In genomic region chr1:229559336-229559801, GRCh38 we compare ENCODE assay signal across 8 cellular contexts. TPM values are rescaled to one million over a fixed set of nuclear protein-coding genes. Genes with fewer than 3 reads are reported as not detected.
DNase-seq lines count a peak whose midpoint lies in the region; ATAC-seq lines count a peak whose summit lies in the region.
"Not testable (repeated sequence)": the region's sequence is repeated elsewhere in the genome, so short reads cannot be mapped to it uniquely, and the experiment has no call there.

No MANE protein-coding gene starts in this region.

- H3K9me3 Mint-ChIP-seq in naive thymus-derived CD8-positive, alpha-beta T cell; stimulated activated naive B cell treated with anti-CD40 and anti-IgM and Interleukin-4, amounts not matched to agents 10 μg/mL and 1 μg/mL and 100 μg/mL, for 72 hours: not testable (repeated sequence)

- H3K4me2 ChIP-seq in BLaER1 = peak overlapping the region; percentile 91

- H3K27me3 Mint-ChIP-seq in naive thymus-derived CD8-positive, alpha-beta T cell; stimulated activated naive B cell treated with anti-CD40 and anti-IgM and Interleukin-4, amounts not matched to agents 10 μg/mL and 1 μg/mL and 100 μg/mL, for 72 hours: not testable (repeated sequence)

- H3K9ac ChIP-seq in BLaER1 (peak overlapping the region; percentile 88), duodenal mucosa (ENCODE audit: low read depth in 1 of 2, low read length in 2 of 2) (peak overlapping the region; percentile 51 to 76)
- H3K9ac ChIP-seq in HUES64 (ENCODE audit: low read depth, low read length) = not testable (repeated sequence)

- not testable (repeated sequence) for H3K27me3 ChIP-seq in BLaER1; HUES64 (ENCODE audit: insufficient read depth, low read length); SJSA1 (replicated peaks); duodenal mucosa (ENCODE audit: control insufficient read depth in 1 of 2, insufficient read depth in 2 of 2, low read length in 2 of 2); iPS DF 6.9 (ENCODE audit: control insufficient read depth, insufficient read depth, low read length)

- H3K4me1 Mint-ChIP-seq in naive thymus-derived CD8-positive, alpha-beta T cell = peaks cover 18 to 40% (median 36%) of the 10 kb centered on the region in 4 donors
- peaks cover 25 to 56% of the 10 kb centered on the region in 2 donors for H3K4me1 Mint-ChIP-seq in stimulated activated naive B cell treated with anti-CD40 and anti-IgM and Interleukin-4, amounts not matched to agents 10 μg/mL and 1 μg/mL and 100 μg/mL, for 72 hours

- H3K36me3 Mint-ChIP-seq in naive thymus-derived CD8-positive, alpha-beta T cell = not testable (repeated sequence)
- peaks cover 6 to 15% of the 10 kb centered on the region in 2 donors for H3K36me3 Mint-ChIP-seq in stimulated activated naive B cell treated with anti-CD40 and anti-IgM and Interleukin-4, amounts not matched to agents 10 μg/mL and 1 μg/mL and 100 μg/mL, for 72 hours

- H4K20me1 ChIP-seq in BLaER1 = peaks cover 39% of the 10 kb centered on the region

- H3K4me3 ChIP-seq in BLaER1 = peak overlapping the region; percentile 98
- peak overlapping the region; percentile 87 for H3K4me3 ChIP-seq in HUES64 (ENCODE audit: low read length)
- peak overlapping the region; percentile 95 for H3K4me3 ChIP-seq in SJSA1
- H3K4me3 ChIP-seq in duodenal mucosa (ENCODE audit: low read depth in 1 of 2, low read length in 2 of 2) = peak overlapping the region; percentile 86 to 91
- peak overlapping the region; percentile 62; the same call in 1 of the 2 replicates for H3K4me3 ChIP-seq in iPS DF 6.9 (ENCODE audit: low read length)

- DNase-seq in SJSA1 (ENCODE audit: low read depth in 1 of 2, low spot score in 2 of 2); iPS DF 6.9 (ENCODE audit: low read depth, low spot score); naive thymus-derived CD8-positive, alpha-beta T cell; stimulated activated naive B cell treated with anti-CD40 and anti-IgM and Interleukin-4, amounts not matched to agents 10 μg/mL and 1 μg/mL and 100 μg/mL, for 72 hours: not testable (repeated sequence)
- DNase-seq in activated effector memory CD4-positive, alpha-beta T cell treated with Interleukin-2 at 50 U/mL for 16 hours = peak; percentile 2

- peak overlapping the region; percentile 91 to 99 (median 96) for H3K4me3 Mint-ChIP-seq in naive thymus-derived CD8-positive, alpha-beta T cell
- H3K4me3 Mint-ChIP-seq in stimulated activated naive B cell treated with anti-CD40 and anti-IgM and Interleukin-4, amounts not matched to agents 10 μg/mL and 1 μg/mL and 100 μg/mL, for 72 hours = peak overlapping the region; percentile 93 to 98

- H3K4me1 ChIP-seq in BLaER1 (peaks cover 42% of the 10 kb centered on the region), HUES64 (ENCODE audit: insufficient read depth, low read length) (peaks cover 18% of the 10 kb centered on the region), SJSA1 (replicated peaks) (peaks cover 13% of the 10 kb centered on the region), duodenal mucosa (ENCODE audit: control insufficient read depth in 1 of 2, insufficient read depth in 2 of 2, low read length in 2 of 2) (peaks cover 18 to 24% of the 10 kb centered on the region in 2 donors)
- H3K4me1 ChIP-seq in iPS DF 6.9 (ENCODE audit: control insufficient read depth, insufficient read depth, low read length) = not testable (repeated sequence)

- H3K27ac Mint-ChIP-seq in naive thymus-derived CD8-positive, alpha-beta T cell = peak overlapping the region; percentile 57 to 95 (median 90)
- peak overlapping the region; percentile 97 for H3K27ac Mint-ChIP-seq in stimulated activated naive B cell treated with anti-CD40 and anti-IgM and Interleukin-4, amounts not matched to agents 10 μg/mL and 1 μg/mL and 100 μg/mL, for 72 hours

- not testable (repeated sequence) for ATAC-seq in naive thymus-derived CD8-positive, alpha-beta T cell; stimulated activated naive B cell treated with anti-CD40 and anti-IgM and Interleukin-4, amounts not matched to agents 10 μg/mL and 1 μg/mL and 100 μg/mL, for 72 hours (replicated peaks)

- H3K36me3 ChIP-seq in BLaER1 = 0 out of 2 replicates have a peak, but pooled peaks cover 12% of the 10 kb centered on the region
- not testable (repeated sequence) for H3K36me3 ChIP-seq in HUES64 (ENCODE audit: insufficient read depth, low read length); SJSA1; duodenal mucosa (ENCODE audit: control insufficient read depth in 1 of 2, insufficient read depth in 2 of 2, low read length in 2 of 2); iPS DF 6.9 (ENCODE audit: control insufficient read depth, insufficient read depth, low read length)

- WGBS in HUES64 = 73% methylated on average over 19 of the region's 20 CpGs
- WGBS in iPS DF 6.9 (ENCODE audit: insufficient coverage, insufficient read length) = no CpG with 5 or more reads among the region's 20 CpGs

- H3K9me3 ChIP-seq in BLaER1; HUES64 (ENCODE audit: insufficient read depth, low read depth, low read length); SJSA1 (replicated peaks); duodenal mucosa (ENCODE audit: control insufficient read depth in 1 of 2, low read length in 2 of 2); iPS DF 6.9 (ENCODE audit: control insufficient read depth, insufficient read depth, low read length): not testable (repeated sequence)

- POLR2A ChIA-PET in naive thymus-derived CD8-positive, alpha-beta T cell (lab: Charles Lee) = interaction anchor here (0.7 to 4.4 kb wide), 11 partner anchors 9 to 217 kb away, joined by 3 to 74 read pairs (median 4); partner anchors contain the start of genes CCSAP, NUP133, TAF5L and URB2

- H3K27ac ChIP-seq in BLaER1 (peak overlapping the region; percentile 60; the same call in 1 of the 2 replicates), SJSA1 (peak overlapping the region; percentile 9; the same call in 1 of the 2 replicates), duodenal mucosa (ENCODE audit: low read depth, low read length) (peak overlapping the region; percentile 90)
- not testable (repeated sequence) for H3K27ac ChIP-seq in HUES64 (ENCODE audit: low read depth, low read length); iPS DF 6.9 (ENCODE audit: low read length)

RNA-seq across cellular contexts. Expression of gene ABCB10, which starts 0.9 kb away (rescaled TPM):
- polyA plus RNA-seq in HUES64 (2013, experiment 1 of 2) = 8.1 TPM
- polyA plus RNA-seq in HUES64 (2013, experiment 2 of 2) = 8.9 TPM
- 30.0 and 31.7 TPM in 2 replicates for total RNA-seq in SJSA1 (2014; rRNA removed; shearing (Covaris generic))
- 10 to 100 TPM; 16.3 to 20.5 TPM for total RNA-seq in naive thymus-derived CD8-positive, alpha-beta T cell
- 10 to 100 TPM in 1 of 3 donors, 1 to 10 TPM in 2; 5.1 to 12.8 (median 8.9) TPM for polyA plus RNA-seq in naive thymus-derived CD8-positive, alpha-beta T cell

RNA-seq across cellular contexts. Expression of gene NUP133, which starts 51.2 kb away (rescaled TPM):
- polyA plus RNA-seq in HUES64 (2013, experiment 1 of 2) = 38.5 TPM
- polyA plus RNA-seq in HUES64 (2013, experiment 2 of 2) = 39.7 TPM
- total RNA-seq in SJSA1 (2014; rRNA removed; shearing (Covaris generic)) = 39.0 and 43.8 TPM in 2 replicates
- 10 to 100 TPM; 44.0 to 46.2 TPM for total RNA-seq in naive thymus-derived CD8-positive, alpha-beta T cell
- polyA plus RNA-seq in naive thymus-derived CD8-positive, alpha-beta T cell = 10 to 100 TPM; 14.5 to 17.7 (median 15.5) TPM
